ENCODE assay signal across 12 cellular contexts in genomic region chr20:25299801-25300200, GRCh38. TPM values are rescaled to one million over a fixed set of nuclear protein-coding genes. Genes with fewer than 3 reads are reported as not detected.
DNase-seq lines count a peak whose midpoint lies in the region; ATAC-seq and TF ChIP-seq lines count a peak whose summit lies in the region.
"Had no signal": no experiment of that assay in that cellular context is flagged by ENCODE, and none has a peak within 500 bp of the region (broad histone marks: within the 10 kb centered on the region; RNA-seq: fewer than 3 reads in every experiment).

No MANE protein-coding gene starts in this region.

- H3K4ac ChIP-seq in mesenchymal stem cell (ENCODE audit: low read depth in 1 of 2, low read length in 2 of 2) = no peak overlapping the region

- H3K23ac ChIP-seq in mesenchymal stem cell (ENCODE audit: low read length in 2 of 2) = no peak overlapping the region

- H3K9ac ChIP-seq in adipocyte (ENCODE audit: low read length) = no peak overlapping the region
- H3K9ac ChIP-seq in mesenchymal stem cell (ENCODE audit: low read length) = no peak overlapping the region

- no peaks in the 10 kb centered on the region for H3K4me1 Mint-ChIP-seq in CD4-positive, alpha-beta T cell (ENCODE audit: low read depth)

- peak overlapping the region in 1 of 2 experiments; percentile 37 for H2BK12ac ChIP-seq in mesenchymal stem cell (ENCODE audit: low read length in 2 of 2)

- no peak overlapping the region for H3K4me2 ChIP-seq in mesenchymal stem cell (ENCODE audit: low read length, poor library complexity, severe bottlenecking)

- 75% methylated on average over 9 of the region's 9 CpGs for WGBS in mesenchymal stem cell
- 78 to 81% methylated on average over 9 of the region's 9 CpGs for WGBS in aorta, 2 donors

- H3K27ac Mint-ChIP-seq in CD4-positive, alpha-beta T cell = peak overlapping the region; percentile 49
- H3K27ac Mint-ChIP-seq: activated T-cell treated with anti-CD3 and anti-CD28 coated beads, Interleukin-2, amount 50 U/mL, for 72 hours; stimulated activated naive CD8-positive, alpha-beta T cell treated with anti-CD3 and anti-CD28 coated beads, Interleukin-15, Interleukin-2, amounts not matched to agents 100 ng/mL and 50 ng/mL, for 24 hours had no signal

- peaks cover 26% of the 10 kb centered on the region for H3K36me3 ChIP-seq in adipocyte (ENCODE audit: control insufficient read depth, insufficient read depth, low read length, severe bottlenecking)
- H3K36me3 ChIP-seq in mesenchymal stem cell (ENCODE audit: control insufficient read depth in 1 of 2, insufficient read depth in 2 of 2, low read depth in 1 of 2, low read length in 2 of 2) = peaks cover 68 to 78% of the 10 kb centered on the region in 2 experiments
- H3K36me3 ChIP-seq in aorta (ENCODE audit: control insufficient read depth in 1 of 2, insufficient read depth in 2 of 2, low read length in 1 of 2) = peaks cover 0 to 3% of the 10 kb centered on the region in 2 donors

- CTCF ChIA-PET in CD4-positive, alpha-beta T cell (lab: Charles Lee) = no interaction called here

- no peak overlapping the region for H3K14ac ChIP-seq in mesenchymal stem cell (ENCODE audit: low read length in 2 of 2)

- no peak overlapping the region for H3K4me3 Mint-ChIP-seq in CD4-positive, alpha-beta T cell
- H3K4me3 Mint-ChIP-seq: activated T-cell treated with anti-CD3 and anti-CD28 coated beads, Interleukin-2, amount 50 U/mL, for 72 hours; naive B cell; stimulated activated naive CD8-positive, alpha-beta T cell treated with anti-CD3 and anti-CD28 coated beads, Interleukin-15, Interleukin-2, amounts not matched to agents 100 ng/mL and 50 ng/mL, for 24 hours had no signal

- H2AFZ ChIP-seq in mesenchymal stem cell (ENCODE audit: low read depth, low read length) = no peak overlapping the region

- H3K4me3 ChIP-seq in adipocyte (ENCODE audit: low read length) (no peak overlapping the region), mesenchymal stem cell (ENCODE audit: insufficient read depth in 1 of 2, low read depth in 1 of 2, low read length in 2 of 2) (no peak overlapping the region), aorta (ENCODE audit: low read length in 2 of 2) (no peak overlapping the region)

- peaks cover 11% of the 10 kb centered on the region for H3K79me1 ChIP-seq in mesenchymal stem cell (replicated peaks; ENCODE audit: low read length, poor library complexity, severe bottlenecking)

- H3K27ac ChIP-seq in CD4-positive, alpha-beta T cell (ENCODE audit: low read depth, low read length) = no peak overlapping the region
- H3K27ac ChIP-seq in mesenchymal stem cell (ENCODE audit: low read length, poor library complexity, severe bottlenecking) (peak overlapping the region; percentile 59), aorta (ENCODE audit: low read depth in 1 of 2, low read length in 2 of 2) (no peak overlapping the region)

- H3K4me1 ChIP-seq in adipocyte (ENCODE audit: control insufficient read depth, insufficient read depth, low read length) = peaks cover 45% of the 10 kb centered on the region
- peaks cover 61% of the 10 kb centered on the region for H3K4me1 ChIP-seq in mesenchymal stem cell (ENCODE audit: control insufficient read depth, insufficient read depth, low read depth, low read length)
- no peaks in the 10 kb centered on the region for H3K4me1 ChIP-seq in aorta (ENCODE audit: control insufficient read depth in 1 of 2, insufficient read depth in 2 of 2, low read length in 2 of 2)

- H3K9me3 ChIP-seq in CD4-positive, alpha-beta T cell (ENCODE audit: control insufficient read depth, low read length) = no peaks in the 10 kb centered on the region
- H3K9me3 ChIP-seq in adipocyte (ENCODE audit: control insufficient read depth, low read length) = no peaks in the 10 kb centered on the region
- H3K9me3 ChIP-seq in mesenchymal stem cell (ENCODE audit: control insufficient read depth, low read length) = no peaks in the 10 kb centered on the region
- H3K9me3 ChIP-seq in aorta (ENCODE audit: control insufficient read depth, low read length) = no peaks in the 10 kb centered on the region

- H4K91ac ChIP-seq in mesenchymal stem cell (ENCODE audit: low read length) = no peak overlapping the region

- peaks cover 18% of the 10 kb centered on the region for H3K36me3 Mint-ChIP-seq in CD4-positive, alpha-beta T cell (ENCODE audit: low read depth)
- H3K36me3 Mint-ChIP-seq: naive B cell had no signal

- H3K27me3 ChIP-seq in CD4-positive, alpha-beta T cell (ENCODE audit: control insufficient read depth, insufficient read depth, low read length) = no peaks in the 10 kb centered on the region
- H3K27me3 ChIP-seq in adipocyte (replicated peaks; ENCODE audit: control insufficient read depth, insufficient read depth, low read length) (no peaks in the 10 kb centered on the region), mesenchymal stem cell (ENCODE audit: control insufficient read depth in 1 of 2, insufficient read depth in 1 of 2, low read length in 2 of 2) (no peaks in the 10 kb centered on the region), aorta (ENCODE audit: control insufficient read depth in 1 of 2, insufficient read depth in 2 of 2, low read length in 1 of 2) (no peaks in the 10 kb centered on the region)

- no peak overlapping the region for H2BK15ac ChIP-seq in mesenchymal stem cell (ENCODE audit: low read depth, poor library complexity, severe bottlenecking)

- intact Hi-C loops in CD4-positive, alpha-beta T cell (cut with DNase I, micrococcal nuclease) = loop anchor here in 1 of 2 experiments (10.0 kb wide), 2 partner anchors 105 to 305 kb away; partner anchors contain the start of genes APMAP and ENTPD6
- intact Hi-C loops in aorta (cut with DNase I) = loop anchor here (5.0 to 10.0 kb wide), 4 partner anchors 42 to 305 kb away; partner anchors contain the start of genes APMAP (in 1 of the 2) and ENTPD6 (in 1 of the 2)

- no peak for DNase-seq in CD4-positive, alpha-beta T cell
- peak; percentile 21 for DNase-seq in HCEC 1CT
- DNase-seq in adipocyte (ENCODE audit: low read depth) = peak; percentile 20
- DNase-seq in mesenchymal stem cell = no peak
- no peak for DNase-seq in aorta
- no peak for DNase-seq in OCI-M2 (lab: John Stamatoyannopoulos, UW; ENCODE audit: unreplicated experiment)
- no peak for DNase-seq in NK-92 (lab: John Stamatoyannopoulos, UW; ENCODE audit: unreplicated experiment)
- no peak for DNase-seq in ecto neural progenitor cell (ENCODE audit: low spot score)
- DNase-seq: activated T-cell treated with anti-CD3 and anti-CD28 coated beads, Interleukin-2, amount 50 U/mL, for 72 hours; naive B cell; stimulated activated CD4-positive, alpha-beta T cell treated with anti-CD3 and anti-CD28 coated beads, Interleukin-15, amount 100 ng/mL, for 24 hours had no signal

- TF ChIP-seq CTCF in CD4-positive, alpha-beta T cell (IDR thresholded peaks at IDR 0.05) = no peak

- no peak overlapping the region for H2BK5ac ChIP-seq in mesenchymal stem cell (ENCODE audit: low read depth, low read length, poor library complexity, severe bottlenecking)

- no peak overlapping the region for H2BK120ac ChIP-seq in mesenchymal stem cell (ENCODE audit: low read depth, low read length)

- no peaks in the 10 kb centered on the region for H3K27me3 Mint-ChIP-seq in CD4-positive, alpha-beta T cell
- H3K27me3 Mint-ChIP-seq: naive B cell; stimulated activated naive CD8-positive, alpha-beta T cell treated with anti-CD3 and anti-CD28 coated beads, Interleukin-15, Interleukin-2, amounts not matched to agents 100 ng/mL and 50 ng/mL, for 24 hours had no signal

- no peaks in the 10 kb centered on the region for H3K9me3 Mint-ChIP-seq in CD4-positive, alpha-beta T cell
- H3K9me3 Mint-ChIP-seq: activated T-cell treated with anti-CD3 and anti-CD28 coated beads, Interleukin-2, amount 50 U/mL, for 72 hours; naive B cell; stimulated activated naive CD8-positive, alpha-beta T cell treated with anti-CD3 and anti-CD28 coated beads, Interleukin-15, Interleukin-2, amounts not matched to agents 100 ng/mL and 50 ng/mL, for 24 hours had no signal

- ATAC-seq in CD4-positive, alpha-beta T cell (ENCODE audit: poor library complexity) = no peak
- no peak for ATAC-seq in aorta (ENCODE audit: low FRiP score)
- ATAC-seq: activated T-cell treated with anti-CD3 and anti-CD28 coated beads, Interleukin-2, amount 50 U/mL, for 72 hours had no signal

- peak overlapping the region; percentile 12 for H4K8ac ChIP-seq in mesenchymal stem cell (ENCODE audit: low read length)

- POLR2A ChIA-PET in CD4-positive, alpha-beta T cell (lab: Charles Lee) = interaction anchor here (1.2 kb wide), 1 partner anchor 105 kb away, joined by 3 read pairs; no protein-coding TSS in a partner anchor

- no peak overlapping the region for H3K18ac ChIP-seq in mesenchymal stem cell (ENCODE audit: low read depth in 1 of 2, low read length in 2 of 2)

- no peak overlapping the region for H2AK5ac ChIP-seq in mesenchymal stem cell (ENCODE audit: low read length, severe bottlenecking)

RNA-seq across cellular contexts. Expression of gene PYGB, which starts 51.9 kb away (rescaled TPM):
- total RNA-seq in CD4-positive, alpha-beta T cell = 10 to 100 TPM; 26.3 to 27.5 TPM
- polyA plus RNA-seq in mesenchymal stem cell (2013, experiment 1 of 2) = 50.3 TPM
- polyA plus RNA-seq in mesenchymal stem cell (2013, experiment 2 of 2) = 48.3 TPM
- 10 to 100 TPM; 92.8 to 95.2 TPM for total RNA-seq in aorta
- polyA plus RNA-seq in aorta = 100 to 1,000 TPM in 1 of 2 donors, 10 to 100 TPM in 1; 37.9 to 143 TPM

Comparison
In these comparisons a context has a peak if more than half of its experiments do, and no peak if none do; other contexts are left out.
1. DNase-seq: peak in HCEC 1CT (single experiment) and adipocyte (single experiment); none in CD4-positive, alpha-beta T cell (0 of 10), mesenchymal stem cell (single experiment), aorta (0 of 2), OCI-M2 (single experiment), NK-92 (single experiment) and ecto neural progenitor cell (single experiment).